In genomic region chr7:102478314-102479206, GRCh38 we compare ENCODE assay signal across 8 cellular contexts. TPM values are rescaled to one million over a fixed set of nuclear protein-coding genes. Genes with fewer than 3 reads are reported as not detected.
DNase-seq lines count a peak whose midpoint lies in the region; ATAC-seq and TF ChIP-seq lines count a peak whose summit lies in the region.
"Not testable (repeated sequence)": the region's sequence is repeated elsewhere in the genome, so short reads cannot be mapped to it uniquely, and the experiment has no call there.

Gene POLR2J (minus strand): TSS chr7:102478922. CDS start chr7:102478860, 62 bp downstream.

- H3K36me3 Mint-ChIP-seq in activated naive CD8-positive, alpha-beta T cell treated with anti-CD3 and anti-CD28 coated beads for 36 hours = not testable (repeated sequence)

- H2AFZ ChIP-seq in DND-41 (ENCODE audit: low read depth, low read length) = peak within 1 kb of the TSS; percentile 75

- not testable (repeated sequence) for H4K20me1 ChIP-seq in DND-41 (ENCODE audit: insufficient read depth, low read length)

- peak; percentile 45 for TF ChIP-seq CTCF in DND-41 (IDR thresholded peaks at IDR 0.05; ENCODE audit: borderline replicate concordance, extremely low read depth, low read length, poor library complexity, severe bottlenecking)
- not testable (repeated sequence) for TF ChIP-seq CTCF in omental fat pad (IDR thresholded peaks at IDR 0.05)

- peak within 1 kb of the TSS; percentile 87 for H3K4me3 Mint-ChIP-seq in activated naive CD8-positive, alpha-beta T cell treated with anti-CD3 and anti-CD28 coated beads for 36 hours

- peak within 1 kb of the TSS in 1 of 2 experiments; percentile 58; a peak in 2 of 4 replicates for H3K4me3 ChIP-seq in DND-41 (ENCODE audit: low read depth in 1 of 2, low read length in 2 of 2)

- H3K4me1 ChIP-seq in DND-41 (ENCODE audit: insufficient read depth, low read length) = not testable (repeated sequence)

- H3K4me1 Mint-ChIP-seq in activated naive CD8-positive, alpha-beta T cell treated with anti-CD3 and anti-CD28 coated beads for 36 hours = not testable (repeated sequence)

- H3K4me2 ChIP-seq in DND-41 (ENCODE audit: insufficient read depth, low read length) = peak within 1 kb of the TSS; percentile 55

- H3K79me2 ChIP-seq in DND-41 (ENCODE audit: insufficient read depth, low read length) = not testable (repeated sequence)

- not testable (repeated sequence) for H3K36me3 ChIP-seq in DND-41 (ENCODE audit: insufficient read depth, low read length)

- not testable (repeated sequence) for H3K9me3 Mint-ChIP-seq in activated naive CD8-positive, alpha-beta T cell treated with anti-CD3 and anti-CD28 coated beads for 36 hours

- H3K9ac ChIP-seq in DND-41 (ENCODE audit: low read depth, low read length) = peak within 1 kb of the TSS; percentile 56

- not testable (repeated sequence) for H3K27me3 ChIP-seq in DND-41 (ENCODE audit: insufficient read depth, low read length, poor library complexity)

- ATAC-seq in DND-41 (ENCODE audit: insufficient read depth, low read depth) (peak; percentile 90), GM21528 (IDR thresholded peaks at IDR 0.05; ENCODE audit: low FRiP score, unreplicated experiment) (peak; percentile 81), HG03460 (IDR thresholded peaks at IDR 0.05; ENCODE audit: unreplicated experiment) (peak; percentile 90), omental fat pad (ENCODE audit: low FRiP score) (peak; percentile 90)

- H3K27ac ChIP-seq in DND-41 (ENCODE audit: low read length) = peak within 1 kb of the TSS; percentile 60; the same call in 1 of the 2 replicates

- H3K9me3 ChIP-seq in DND-41 (ENCODE audit: insufficient read depth, low read length, severe bottlenecking) = not testable (repeated sequence)

- not testable (repeated sequence) for H3K27me3 Mint-ChIP-seq in activated naive CD8-positive, alpha-beta T cell treated with anti-CD3 and anti-CD28 coated beads for 36 hours

- DNase-seq in DND-41 (peak; percentile 96), T-helper 2 cell (peak; percentile 78 to 86 (median 81)), glomerular visceral epithelial cell (ENCODE audit: extremely low spot score) (peak; percentile 71), omental fat pad (ENCODE audit: low spot score) (peak; percentile 69)
- peak; percentile 75 for DNase-seq in activated naive CD8-positive, alpha-beta T cell treated with anti-CD3 and anti-CD28 coated beads for 36 hours
- peak; percentile 92 for DNase-seq in stimulated activated CD8-positive, alpha-beta memory T cell treated with anti-CD3 and anti-CD28 coated beads, Interleukin-4, amount 100 ng/mL, for 48 hours

- H3K27ac Mint-ChIP-seq in activated naive CD8-positive, alpha-beta T cell treated with anti-CD3 and anti-CD28 coated beads for 36 hours = peak within 1 kb of the TSS; percentile 83

RNA-seq across cellular contexts. Expression of gene POLR2J, which starts in this region (rescaled TPM):
- 10 to 100 TPM; 63.5 to 67.1 TPM for total RNA-seq in activated naive CD8-positive, alpha-beta T cell treated with anti-CD3 and anti-CD28 coated beads for 36 hours
- total RNA-seq in omental fat pad = 10 to 100 TPM; 15.4 to 26.6 (median 18.3) TPM
